Comparison of ENCODE assay signal across 8 cellular contexts in genomic region chr18:13137041-13137938, GRCh38.
DNase-seq lines count a peak whose midpoint lies in the region; FAIRE-seq and TF ChIP-seq lines count a peak whose summit lies in the region.

No MANE protein-coding gene starts in this region.

- H3K9ac ChIP-seq in ES-I3 (ENCODE audit: low read depth, low read length): peak overlapping the region; percentile 56; the same call in 1 of the 2 replicates

- no peak for TF ChIP-seq POLR2A in Peyer's patch (IDR thresholded peaks at IDR 0.05)

- H3K27ac ChIP-seq in Peyer's patch (peak overlapping the region; percentile 72 to 88 (median 79)), iPS DF 6.9 (ENCODE audit: low read length) (no peak overlapping the region)

- no peaks in the 10 kb centered on the region for H3K36me3 ChIP-seq in ES-I3 (ENCODE audit: insufficient read depth, low read length)
- H3K36me3 ChIP-seq in HAP-1 (replicated peaks): no peaks in the 10 kb centered on the region
- no peaks in the 10 kb centered on the region for H3K36me3 ChIP-seq in Peyer's patch
- H3K36me3 ChIP-seq in iPS DF 6.9 (ENCODE audit: control insufficient read depth, insufficient read depth, low read length): peaks cover 2% of the 10 kb centered on the region; the same call in 1 of the 2 replicates

- TF ChIP-seq CTCF in Peyer's patch (IDR thresholded peaks at IDR 0.05): no peak
- no peak for TF ChIP-seq CTCF in D721Med (IDR thresholded peaks at IDR 0.05; ENCODE audit: insufficient read depth, missing control alignments)

- H3K9me3 ChIP-seq in ES-I3 (ENCODE audit: control insufficient read depth, insufficient read depth, low read length) (no peaks in the 10 kb centered on the region), HAP-1 (no peaks in the 10 kb centered on the region), Peyer's patch (no peaks in the 10 kb centered on the region), iPS DF 6.9 (ENCODE audit: control insufficient read depth, insufficient read depth, low read length) (no peaks in the 10 kb centered on the region)

- H3K4me1 ChIP-seq in ES-I3 (ENCODE audit: insufficient read depth, low read length): no peaks in the 10 kb centered on the region
- H3K4me1 ChIP-seq in HAP-1: peaks cover 24% of the 10 kb centered on the region
- peaks cover 0 to 10% (median 0%) of the 10 kb centered on the region in 4 donors for H3K4me1 ChIP-seq in Peyer's patch
- H3K4me1 ChIP-seq in iPS DF 6.9 (ENCODE audit: control insufficient read depth, insufficient read depth, low read length): 0 out of 2 replicates have a peak, but pooled peaks cover 1% of the 10 kb centered on the region

- H3K27me3 ChIP-seq in HAP-1 (ENCODE audit: low read depth): no peaks in the 10 kb centered on the region
- no peaks in the 10 kb centered on the region for H3K27me3 ChIP-seq in Peyer's patch
- peaks cover 18% of the 10 kb centered on the region; the same call in 1 of the 2 replicates for H3K27me3 ChIP-seq in iPS DF 6.9 (ENCODE audit: control insufficient read depth, insufficient read depth, low read length)

- in situ Hi-C loops in HAP-1 (cut with MboI; ENCODE audit: low sequenced_read_pairs): no loop called here

- WGBS in iPS DF 6.9 (ENCODE audit: insufficient coverage, insufficient read length): no CpG with 5 or more reads among the region's 69 CpGs

- FAIRE-seq in D721Med (lab: Jason Lieb, UNC): no peak

- peak in 1 of 2 experiments; percentile 42 for DNase-seq in HAP-1 (ENCODE audit: low spot score in 2 of 2)
- DNase-seq in Peyer's patch: peak; percentile 52 to 73 (median 69)
- peak; percentile 73 for DNase-seq in astrocyte of the hippocampus (ENCODE audit: low read depth, low spot score)
- DNase-seq in iPS DF 6.9 (ENCODE audit: low read depth, low spot score): no peak
- no peak for DNase-seq in skeletal muscle cell (ENCODE audit: low read depth)
- DNase-seq in D721Med (ENCODE audit: insufficient read length, low spot score): no peak
- DNase-seq in middle frontal gyrus (ENCODE audit: extremely low spot score, low spot score): no peak

- H3K4me3 ChIP-seq in HAP-1: peak overlapping the region; percentile 27
- peak overlapping the region; percentile 60 to 81 (median 80) for H3K4me3 ChIP-seq in Peyer's patch
- H3K4me3 ChIP-seq in iPS DF 6.9 (ENCODE audit: low read length): peak overlapping the region; percentile 56; the same call in 1 of the 2 replicates
- H3K4me3 ChIP-seq in skeletal muscle cell (ENCODE audit: low read depth, low read length): peak overlapping the region; percentile 63

Comparison
In these comparisons a context has a peak if more than half of its experiments do, and no peak if none do; other contexts are left out.
1. DNase-seq: peak in Peyer's patch (3 of 3) and astrocyte of the hippocampus (single experiment); none in iPS DF 6.9 (single experiment), skeletal muscle cell (single experiment), D721Med (single experiment) and middle frontal gyrus (single experiment).
2. H3K4me3 ChIP-seq: peak in every context shown above with its lines; median percentile 80 in Peyer's patch; 63 in skeletal muscle cell; 56 in iPS DF 6.9; 27 in HAP-1.